In the genomic region with DNA sequence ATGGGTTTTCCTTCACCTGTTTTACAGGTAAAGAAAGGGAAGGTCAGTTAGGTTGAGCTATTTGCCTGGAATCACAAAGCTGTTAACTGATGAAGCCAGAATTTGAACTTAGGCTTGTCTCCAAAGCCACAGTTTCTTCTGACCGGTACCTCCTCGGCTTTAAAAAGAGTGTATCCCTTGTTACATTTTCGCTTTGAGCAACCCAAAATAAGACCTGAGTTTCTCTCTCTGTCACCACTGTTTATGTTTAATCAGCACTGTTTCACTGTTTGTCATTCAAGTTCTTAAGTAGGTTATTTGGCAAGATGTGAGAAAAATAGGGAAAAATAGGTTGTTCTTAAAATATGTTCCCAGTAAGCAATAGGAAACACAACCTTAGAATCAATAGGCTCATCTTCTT, we compare ENCODE assay signal across 21 cellular contexts.
DNase-seq lines count a peak whose midpoint lies in the region; ATAC-seq, FAIRE-seq and TF ChIP-seq lines count a peak whose summit lies in the region.
"Had no signal": no experiment of that assay in that cellular context is flagged by ENCODE, and none has a peak within 500 bp of the region (broad histone marks: within the 10 kb centered on the region; RNA-seq: fewer than 3 reads in every experiment).

No MANE protein-coding gene starts in this region.

- H3K79me2 ChIP-seq in hepatocyte, result no peaks in the 10 kb centered on the region

- H3K4me3 ChIP-seq in GM12865 (ENCODE audit: low read depth, low read length) (no peak overlapping the region), hepatocyte (no peak overlapping the region), kidney (ENCODE audit: low read length in 2 of 2) (no peak overlapping the region)
- H3K4me3 ChIP-seq: MG63, upper lobe of left lung had no signal

- no peak for TF ChIP-seq CTCF in GM12865 (IDR thresholded peaks at IDR 0.05; ENCODE audit: insufficient read depth, low read depth, low read length, missing control alignments)
- TF ChIP-seq CTCF in hepatocyte (IDR thresholded peaks at IDR 0.05; ENCODE audit: poor library complexity), result no peak
- TF ChIP-seq CTCF in kidney (IDR thresholded peaks at IDR 0.05; ENCODE audit: borderline replicate concordance, extremely low read depth, insufficient read depth), result no peak

- H3K4me1 ChIP-seq in hepatocyte (ENCODE audit: insufficient read depth) (peaks cover 28% of the 10 kb centered on the region), kidney (ENCODE audit: control insufficient read depth in 1 of 2, insufficient read depth in 1 of 2, low read depth in 1 of 2, low read length in 2 of 2) (no peaks in the 10 kb centered on the region)
- H3K4me1 ChIP-seq: upper lobe of left lung had no signal

- H4K20me1 ChIP-seq in hepatocyte (ENCODE audit: insufficient read depth, poor library complexity, severe bottlenecking), result no peaks in the 10 kb centered on the region

- no peak overlapping the region for H2AFZ ChIP-seq in hepatocyte

- intact Hi-C loops in kidney (cut with DNase I), result no loop called here

- H3K27ac ChIP-seq in hepatocyte (no peak overlapping the region), kidney (ENCODE audit: low read depth in 2 of 2, low read length in 2 of 2) (no peak overlapping the region)
- H3K27ac ChIP-seq: neutrophil, RWPE1, upper lobe of left lung had no signal

- H3K36me3 ChIP-seq in hepatocyte (replicated peaks; ENCODE audit: insufficient read depth, low read depth) (no peaks in the 10 kb centered on the region), kidney (ENCODE audit: control insufficient read depth in 1 of 2, insufficient read depth in 2 of 2, low read length in 2 of 2) (no peaks in the 10 kb centered on the region)
- H3K36me3 ChIP-seq: MG63, neutrophil, upper lobe of left lung had no signal

- no peak overlapping the region for H3K4me2 ChIP-seq in hepatocyte

- no peaks in the 10 kb centered on the region for H3K9me3 ChIP-seq in hepatocyte (ENCODE audit: low read depth)
- no peaks in the 10 kb centered on the region for H3K9me3 ChIP-seq in kidney (ENCODE audit: control insufficient read depth in 1 of 2, low read length in 2 of 2)
- H3K9me3 ChIP-seq: MG63, neutrophil, upper lobe of left lung had no signal

- FAIRE-seq in kidney (lab: Jason Lieb, UNC), result no peak
- FAIRE-seq: A204.1, bronchial epithelial cell, GM12892 had no signal

- no peaks in the 10 kb centered on the region for H3K27me3 ChIP-seq in hepatocyte
- H3K27me3 ChIP-seq: MG63, upper lobe of left lung had no signal

- no peaks in the 10 kb centered on the region for H3K9me2 ChIP-seq in hepatocyte (replicated peaks; ENCODE audit: insufficient read depth)

- peak; percentile 80 for ATAC-seq in HG02623 (IDR thresholded peaks at IDR 0.05; ENCODE audit: unreplicated experiment)
- ATAC-seq in HG03442 (IDR thresholded peaks at IDR 0.05; ENCODE audit: unreplicated experiment), result peak; percentile 81
- ATAC-seq: effector memory CD8-positive, alpha-beta T cell had no signal

- H3K9ac ChIP-seq in kidney (ENCODE audit: low read length in 2 of 2), result no peak overlapping the region

- 73% methylated on average over 3 of the region's 3 CpGs for WGBS in hepatocyte (ENCODE audit: low lambda C conversion rate, missing lambda C conversion rate)

- peak; percentile 24 for DNase-seq in GM12865 (ENCODE audit: low read depth)
- peak; percentile 4 for DNase-seq in GM19240 (ENCODE audit: insufficient read length, low spot score)
- DNase-seq in SKM-1 treated with dmso at 0.1 percent for 144 hours (lab: John Stamatoyannopoulos, UW; ENCODE audit: unreplicated experiment), result no peak
- DNase-seq in hepatocyte (ENCODE audit: low spot score), result no peak
- DNase-seq in kidney, result no peak
- DNase-seq in DMS53 (lab: John Stamatoyannopoulos, UW), result no peak
- DNase-seq: activated CD4-positive, alpha-beta T cell treated with anti-CD3 and anti-CD28 coated beads for 1 hour; activated CD8-positive, alpha-beta memory T cell treated with anti-CD3 and anti-CD28 coated beads, Interleukin-2, amount 50 U/mL, for 48 hours; effector memory CD8-positive, alpha-beta T cell; EL; MG63; NCI-H2081 treated with DMSO at 0.1 percent for 48 hours; stimulated activated CD4-positive, alpha-beta T cell treated with anti-CD3 and anti-CD28 coated beads, Interleukin-4, amount 100 ng/mL, for 4 hours; upper lobe of left lung had no signal

Comparison
In these comparisons a context has a peak if more than half of its experiments do, and no peak if none do; other contexts are left out.
1. DNase-seq: peak in GM12865 (single experiment) and GM19240 (single experiment); none in SKM-1 treated with dmso at 0.1 percent for 144 hours (single experiment), hepatocyte (single experiment), kidney (single experiment) and DMS53 (single experiment).